In genomic region chr13:97302611-97303010, GRCh38 we compare ENCODE assay signal across 21 cellular contexts.
A peak's percentile ranks its signal among the peaks of the same experiment; 100 is the strongest.
DNase-seq lines count a peak whose midpoint lies in the region; ATAC-seq and TF ChIP-seq lines count a peak whose summit lies in the region.
"Had no signal": no experiment of that assay in that cellular context is flagged by ENCODE, and none has a peak within 500 bp of the region (broad histone marks: within the 10 kb centered on the region; RNA-seq: fewer than 3 reads in every experiment).

No MANE protein-coding gene starts in this region.

- H3K27ac Mint-ChIP-seq in MCF 10A (ENCODE audit: low read depth, unreplicated experiment) (no peak overlapping the region), nephron progenitor cell (no peak overlapping the region)
- H3K27ac Mint-ChIP-seq: activated T-helper 17 cell treated with anti-CD3 and anti-CD28 coated beads, Interleukin-2, amount 50 U/mL, for 72 hours; brain had no signal

- POLR2A ChIA-PET in MCF 10A (lab: Yijun Ruan, JAX), result interaction anchor here (0.6 to 2.4 kb wide), 3 partner anchors 78 to 362 kb away, joined by 3 to 8 read pairs (median 3); no protein-coding TSS in a partner anchor

- DNase-seq in Ammon's horn (ENCODE audit: low spot score), result peak; percentile 61
- DNase-seq in MCF 10A (ENCODE audit: unreplicated experiment), result peak; percentile 44
- DNase-seq in right lobe of liver, result no peak
- no peak for DNase-seq in HuH-7 (ENCODE audit: low spot score)
- DNase-seq in testis, result no peak
- DNase-seq in NCI-H2029 treated with DMSO at 0.1 percent for 48 hours (lab: John Stamatoyannopoulos, UW), result no peak
- no peak for DNase-seq in nephron progenitor cell
- DNase-seq: activated CD4-positive, alpha-beta T cell treated with anti-CD3 and anti-CD28 coated beads for 1 hour; mesenchymal stem cell; NCI-H1417 treated with DMSO at 0.1 percent for 48 hours; NCI-H774; stimulated activated CD4-positive, alpha-beta T cell treated with anti-CD3 and anti-CD28 coated beads, Interleukin-4, amount 100 ng/mL, for 24 hours; T-helper 9 cell had no signal

- intact Hi-C loops in MCF 10A (cut with micrococcal nuclease), result no loop called here
- intact Hi-C loops in right lobe of liver (cut with DNase I), result no loop called here
- intact Hi-C loops in testis (cut with DNase I; ENCODE audit: low total_unique reads), result no loop called here

- no peak for ATAC-seq in gastroesophageal sphincter
- ATAC-seq in right lobe of liver, result peak in 3 of 4 donors; percentile 9 to 21 (median 11)
- ATAC-seq: A549; activated T-helper 17 cell treated with anti-CD3 and anti-CD28 coated beads, Interleukin-2, amount 50 U/mL, for 72 hours; GM12878 had no signal

- no peaks in the 10 kb centered on the region for H3K36me3 ChIP-seq in gastroesophageal sphincter
- no peaks in the 10 kb centered on the region for H3K36me3 ChIP-seq in right lobe of liver
- no peaks in the 10 kb centered on the region for H3K36me3 ChIP-seq in testis (ENCODE audit: low read depth, missing control alignments)

- CTCF ChIA-PET in MCF 10A (lab: Yijun Ruan, JAX), result interaction anchor here (0.6 to 1.2 kb wide), 5 partner anchors 8 to 192 kb away, joined by 3 to 5 read pairs (median 3); no protein-coding TSS in a partner anchor

- WGBS in gastroesophageal sphincter (ENCODE audit: low coverage in 1 of 2), 2 donors, result 76 to 93% methylated on average over 2 to 3 of the region's 3 CpGs
- WGBS in right lobe of liver (ENCODE audit: insufficient coverage, low coverage, low lambda C conversion rate, missing lambda C conversion rate), result 90% methylated on average over 3 of the region's 3 CpGs
- 84 to 95% methylated on average over 3 of the region's 3 CpGs for WGBS in testis, 2 donors

- H3K9me3 ChIP-seq in gastroesophageal sphincter, result no peaks in the 10 kb centered on the region
- H3K9me3 ChIP-seq in right lobe of liver, result no peaks in the 10 kb centered on the region
- no peaks in the 10 kb centered on the region for H3K9me3 ChIP-seq in testis
- H3K9me3 ChIP-seq: A549 had no signal

- no peaks in the 10 kb centered on the region for H3K36me3 Mint-ChIP-seq in MCF 10A (ENCODE audit: insufficient read depth, unreplicated experiment)
- peaks cover 6% of the 10 kb centered on the region for H3K36me3 Mint-ChIP-seq in nephron progenitor cell (ENCODE audit: low read depth)

- TF ChIP-seq CTCF in MCF 10A (IDR thresholded peaks at IDR 0.05; ENCODE audit: unreplicated experiment), result no peak
- no peak for TF ChIP-seq CTCF in gastroesophageal sphincter (IDR thresholded peaks at IDR 0.05)
- no peak for TF ChIP-seq CTCF in right lobe of liver (IDR thresholded peaks at IDR 0.05)
- TF ChIP-seq CTCF in testis (IDR thresholded peaks at IDR 0.05), result no peak
- TF ChIP-seq CTCF in nephron progenitor cell (IDR thresholded peaks at IDR 0.05), result no peak

- H3K27me3 Mint-ChIP-seq in MCF 10A (ENCODE audit: insufficient read depth, unreplicated experiment), result no peaks in the 10 kb centered on the region
- H3K27me3 Mint-ChIP-seq in nephron progenitor cell (ENCODE audit: low read depth, poor library complexity), result no peaks in the 10 kb centered on the region
- H3K27me3 Mint-ChIP-seq: activated T-helper 17 cell treated with anti-CD3 and anti-CD28 coated beads, Interleukin-2, amount 50 U/mL, for 72 hours; brain had no signal

- H3K27ac ChIP-seq in gastroesophageal sphincter, result peak overlapping the region in 3 of 4 donors; percentile 20 to 57 (median 25)
- H3K27ac ChIP-seq in right lobe of liver, result peak overlapping the region in 1 of 3 donors; percentile 11
- H3K27ac ChIP-seq in testis, result no peak overlapping the region
- H3K27ac ChIP-seq: C4-2B, SK-N-MC had no signal

- no peak for TF ChIP-seq POLR2A in gastroesophageal sphincter (IDR thresholded peaks at IDR 0.05)
- no peak for TF ChIP-seq POLR2A in right lobe of liver (IDR thresholded peaks at IDR 0.05)
- TF ChIP-seq POLR2A in testis (IDR thresholded peaks at IDR 0.05), result no peak

- H3K4me1 Mint-ChIP-seq in MCF 10A (ENCODE audit: insufficient read depth, unreplicated experiment), result peaks cover 18% of the 10 kb centered on the region
- H3K4me1 Mint-ChIP-seq in nephron progenitor cell, result peaks cover 29% of the 10 kb centered on the region

- BruUV-seq in MCF 10A (replicated peaks; lab: Mats Ljungman, UMichigan), result no TSS peak

- H3K9me3 Mint-ChIP-seq in MCF 10A (ENCODE audit: unreplicated experiment) (no peaks in the 10 kb centered on the region), nephron progenitor cell (no peaks in the 10 kb centered on the region)
- H3K9me3 Mint-ChIP-seq: activated T-helper 17 cell treated with anti-CD3 and anti-CD28 coated beads, Interleukin-2, amount 50 U/mL, for 72 hours; brain had no signal

- peaks cover 28 to 93% (median 37%) of the 10 kb centered on the region in 3 donors for H3K4me1 ChIP-seq in gastroesophageal sphincter
- peaks cover 0 to 50% (median 12%) of the 10 kb centered on the region in 4 donors for H3K4me1 ChIP-seq in right lobe of liver
- H3K4me1 ChIP-seq in testis, result peaks cover 13% of the 10 kb centered on the region

- no peak for TF ChIP-seq EP300 in gastroesophageal sphincter (IDR thresholded peaks at IDR 0.05)

- H3K4me3 ChIP-seq in gastroesophageal sphincter (no peak overlapping the region), right lobe of liver (no peak overlapping the region), testis (no peak overlapping the region)
- H3K4me3 ChIP-seq: A549, GM12878, SK-N-MC, smooth muscle cell had no signal

- H3K4me3 Mint-ChIP-seq in MCF 10A (ENCODE audit: unreplicated experiment) (no peak overlapping the region), nephron progenitor cell (no peak overlapping the region)
- H3K4me3 Mint-ChIP-seq: activated T-helper 17 cell treated with anti-CD3 and anti-CD28 coated beads, Interleukin-2, amount 50 U/mL, for 72 hours; brain had no signal

- no peaks in the 10 kb centered on the region for H3K27me3 ChIP-seq in gastroesophageal sphincter
- no peaks in the 10 kb centered on the region for H3K27me3 ChIP-seq in right lobe of liver
- H3K27me3 ChIP-seq in testis, result no peaks in the 10 kb centered on the region

Comparison
In these comparisons a context has a peak if more than half of its experiments do, and no peak if none do; other contexts are left out.
1. DNase-seq: peak in Ammon's horn (single experiment) and MCF 10A (single experiment); none in right lobe of liver (0 of 3), HuH-7 (single experiment), testis (single experiment), NCI-H2029 treated with DMSO at 0.1 percent for 48 hours (single experiment) and nephron progenitor cell (single experiment).
2. H3K27ac ChIP-seq: peak in gastroesophageal sphincter (3 of 4); none in testis (0 of 2).